Comparison of ENCODE assay signal across 20 cellular contexts in the genomic region with DNA sequence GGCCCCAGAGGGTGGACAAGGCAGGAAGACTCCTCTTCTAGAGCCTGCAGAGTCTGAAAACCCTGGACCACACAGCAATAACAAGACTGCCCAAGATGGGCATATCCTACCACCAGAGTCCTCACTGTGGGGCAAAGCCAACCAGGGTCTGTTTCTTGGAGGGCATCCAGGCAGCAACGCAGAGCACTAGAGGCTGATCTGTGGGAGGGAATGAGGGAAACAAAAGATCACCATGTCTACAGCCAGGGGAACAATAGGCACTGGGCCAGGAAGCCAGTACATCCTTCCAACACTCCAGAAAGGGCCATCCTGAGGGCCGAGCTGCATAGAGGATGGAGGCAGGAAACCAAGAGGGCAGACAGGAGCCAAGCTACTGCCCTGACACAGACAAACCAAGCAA.
"Had no signal": no experiment of that assay in that cellular context is flagged by ENCODE, and none has a peak within 500 bp of the region (broad histone marks: within the 10 kb centered on the region; RNA-seq: fewer than 3 reads in every experiment).

No MANE protein-coding gene starts in this region.

- H3K27ac ChIP-seq: adrenal gland had no signal

- H3K36me3 ChIP-seq: adrenal gland had no signal

- H3K36me3 Mint-ChIP-seq: activated naive CD8-positive, alpha-beta T cell treated with anti-CD3 and anti-CD28 coated beads, Interleukin-2, amount 10 ng/mL, durations not matched to agents 7 days and 5 days had no signal

- H3K4me3 ChIP-seq: adrenal gland had no signal

- H3K9me3 ChIP-seq: adrenal gland had no signal

- H3K4me1 Mint-ChIP-seq: activated naive CD8-positive, alpha-beta T cell treated with anti-CD3 and anti-CD28 coated beads, Interleukin-2, amount 10 ng/mL, durations not matched to agents 7 days and 5 days had no signal

- H3K4me3 Mint-ChIP-seq: activated CD8-positive, alpha-beta T cell treated with anti-CD3 and anti-CD28 coated beads, Interleukin-2, amount 10 ng/mL, durations not matched to agents 7 days and 5 days; activated naive CD8-positive, alpha-beta T cell treated with anti-CD3 and anti-CD28 coated beads, Interleukin-2, amount 10 ng/mL, durations not matched to agents 7 days and 5 days; T-helper 1 cell treated with Interleukin-12 subunit alpha and Interleukin-12 subunit beta and Interleukin-4 antibody, amounts not matched to agents 30 μg/mL and 1 μg/mL, for 36 hours had no signal

- DNase-seq: activated CD4-positive, alpha-beta T cell treated with anti-CD3 and anti-CD28 coated beads for 4 hours; activated CD8-positive, alpha-beta memory T cell treated with anti-CD3 and anti-CD28 coated beads, Interleukin-2, amount 50 U/mL, for 48 hours; activated CD8-positive, alpha-beta T cell treated with anti-CD3 and anti-CD28 coated beads, Interleukin-2, amount 10 ng/mL, durations not matched to agents 7 days and 5 days; activated naive CD4-positive, alpha-beta T cell treated with anti-CD3 and anti-CD28 coated beads, Interleukin-2, amount 50 U/mL, for 16 hours; activated naive CD8-positive, alpha-beta T cell treated with anti-CD3 and anti-CD28 coated beads, Interleukin-2, amount 10 ng/mL, durations not matched to agents 7 days and 5 days; activated T-cell treated with anti-CD3 and anti-CD28 coated beads, Interleukin-2, amount 50 U/mL, for 1 hour; adrenal gland; anterior cingulate cortex; cerebellar nuclear complex; IMR-90; Kasumi-1; KBM-7; NCI-H1436; NCI-H1694 treated with DMSO at 0.1 percent for 48 hours; NCI-H510A; NCI-H526 treated with DMSO at 0.1 percent for 48 hours; PC-3; SHP77 treated with DMSO at 0.1 percent for 48 hours had no signal

- H3K9me3 Mint-ChIP-seq: activated naive CD8-positive, alpha-beta T cell treated with anti-CD3 and anti-CD28 coated beads, Interleukin-2, amount 10 ng/mL, durations not matched to agents 7 days and 5 days; T-helper 1 cell treated with Interleukin-12 subunit alpha and Interleukin-12 subunit beta and Interleukin-4 antibody, amounts not matched to agents 30 μg/mL and 1 μg/mL, for 36 hours had no signal

- H3K27me3 ChIP-seq: adrenal gland had no signal

- ATAC-seq: activated CD4-positive, CD25-positive, alpha-beta regulatory T cell treated with anti-CD3 and anti-CD28 coated beads, Interleukin-2, amount 50 U/mL, for 24 hours; activated CD8-positive, alpha-beta T cell treated with anti-CD3 and anti-CD28 coated beads, Interleukin-2, amount 10 ng/mL, durations not matched to agents 7 days and 5 days; PC-3 had no signal

- H3K27ac Mint-ChIP-seq: activated CD8-positive, alpha-beta T cell treated with anti-CD3 and anti-CD28 coated beads, Interleukin-2, amount 10 ng/mL, durations not matched to agents 7 days and 5 days; activated naive CD8-positive, alpha-beta T cell treated with anti-CD3 and anti-CD28 coated beads, Interleukin-2, amount 10 ng/mL, durations not matched to agents 7 days and 5 days; T-helper 1 cell treated with Interleukin-12 subunit alpha and Interleukin-12 subunit beta and Interleukin-4 antibody, amounts not matched to agents 30 μg/mL and 1 μg/mL, for 36 hours had no signal
